26 cellular contexts compared by ENCODE assay signal in the genomic region with DNA sequence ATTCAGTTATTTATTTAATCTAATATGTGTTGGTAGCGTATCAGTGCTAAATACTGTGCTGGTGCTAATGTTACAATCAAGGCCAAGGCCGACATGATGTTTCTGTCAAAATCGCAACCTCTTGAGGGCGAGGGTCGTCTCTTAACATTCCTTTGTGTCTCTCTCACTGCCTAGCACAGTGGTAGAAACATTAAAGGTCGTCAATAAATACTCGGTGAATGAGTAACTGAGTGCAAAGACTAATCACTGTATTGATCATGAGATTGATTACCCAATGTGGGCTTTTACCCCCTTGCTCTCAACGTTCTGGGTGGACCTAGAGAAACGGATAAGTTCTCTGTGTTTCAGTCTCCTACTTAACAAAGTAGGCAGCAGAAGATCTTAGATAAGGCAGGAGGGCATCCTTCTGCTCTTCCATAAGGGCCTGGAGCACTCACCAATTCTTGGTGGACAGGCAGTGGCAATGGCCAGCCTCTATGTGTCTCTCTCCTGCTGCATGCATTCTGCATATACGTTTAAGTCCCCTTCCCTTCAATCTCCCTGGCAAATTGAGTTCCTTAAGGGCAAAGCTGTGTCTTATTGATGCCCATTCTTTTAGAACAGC. TPM values are rescaled to one million over a fixed set of nuclear protein-coding genes. Genes with fewer than 3 reads are reported as not detected.
DNase-seq lines count a peak whose midpoint lies in the region; ATAC-seq, FAIRE-seq and TF ChIP-seq lines count a peak whose summit lies in the region.
"Had no signal": no experiment of that assay in that cellular context is flagged by ENCODE, and none has a peak within 500 bp of the region (broad histone marks: within the 10 kb centered on the region; RNA-seq: fewer than 3 reads in every experiment).

No MANE protein-coding gene starts in this region.

- no peaks in the 10 kb centered on the region for H4K20me1 ChIP-seq in HepG2 (ENCODE audit: insufficient read depth, low read length)
- H4K20me1 ChIP-seq: BLaER1 had no signal

- H3K27me3 Mint-ChIP-seq in natural killer cell (ENCODE audit: low read depth in 2 of 2), result peaks cover 3 to 10% of the 10 kb centered on the region in 2 donors

- FAIRE-seq in HepG2 (lab: Jason Lieb, UNC), result peak; percentile 88
- FAIRE-seq: A204.1, GM12878, GM12892 had no signal

- H3K4me1 ChIP-seq in HepG2 (ENCODE audit: insufficient read depth, low read length) (peaks cover 34% of the 10 kb centered on the region), liver (ENCODE audit: control insufficient read depth in 4 of 4, insufficient read depth in 4 of 4, low read length in 3 of 4) (no peaks in the 10 kb centered on the region), urinary bladder (ENCODE audit: insufficient read depth) (no peaks in the 10 kb centered on the region)
- H3K4me1 ChIP-seq: BE2C had no signal

- no peaks in the 10 kb centered on the region for H3K9me3 Mint-ChIP-seq in natural killer cell

- DNase-seq in HepG2 (ENCODE audit: low spot score), result peak; percentile 20
- DNase-seq in ureter (ENCODE audit: low spot score), result no peak
- DNase-seq in natural killer cell, result no peak
- DNase-seq: 8988T; ACHN; BE2C; C1 segment of cervical spinal cord; CD4-positive, alpha-beta memory T cell; CD4-positive, CD25-positive, alpha-beta regulatory T cell; CD8-positive, alpha-beta memory T cell; COR-L47; DMS 273 treated with DMSO at 0.1 percent for 48 hours; DMS153; DMS53; DMS79; DND-41; EL; GDM1 had no signal

- POLR2A ChIA-PET in HepG2 (lab: Yijun Ruan, JAX), result no interaction called here

- H2AFZ ChIP-seq in HepG2 (ENCODE audit: low read length), result no peak overlapping the region

- no TSS peak for BruUV-seq in HepG2 (replicated peaks; lab: Mats Ljungman, UMichigan)

- H3K4me2 ChIP-seq in HepG2 (ENCODE audit: low read depth, low read length), result peak overlapping the region; percentile 36
- H3K4me2 ChIP-seq: BLaER1 had no signal

- H3K27me3 ChIP-seq in HepG2 (ENCODE audit: control insufficient read depth in 1 of 2, insufficient read depth in 2 of 2, low read length in 2 of 2) (0 out of 5 replicates have a peak, but pooled peaks cover 0 to 1% of the 10 kb centered on the region in 2 experiments), liver (ENCODE audit: control insufficient read depth in 4 of 4, insufficient read depth in 4 of 4, low read length in 3 of 4) (no peaks in the 10 kb centered on the region)
- H3K27me3 ChIP-seq: BE2C, BLaER1 had no signal

- no peaks in the 10 kb centered on the region for H3K79me2 ChIP-seq in HepG2 (ENCODE audit: insufficient read depth, low read length)

- no peak overlapping the region for H3K27ac Mint-ChIP-seq in natural killer cell
- H3K27ac Mint-ChIP-seq: CD14-positive monocyte; CD4-positive, alpha-beta memory T cell; CD4-positive, CD25-positive, alpha-beta regulatory T cell had no signal

- CTCF ChIA-PET in HepG2 (lab: Yijun Ruan, JAX; ENCODE audit: low intra/inter-chr PET ratio, low total read pairs), result no interaction called here

- H3K9ac ChIP-seq in HepG2 (ENCODE audit: insufficient read depth, low read depth, low read length) (no peak overlapping the region), liver (ENCODE audit: low read depth in 1 of 2, low read length in 2 of 2) (no peak overlapping the region)
- H3K9ac ChIP-seq: BLaER1 had no signal

- TF ChIP-seq EP300 in HepG2 (IDR thresholded peaks at IDR 0.05; ENCODE audit: low read depth in 2 of 2, low read length in 2 of 2) (peak in 1 of 2 experiments; percentile 57; a peak in 1 of 4 replicates), HepG2 (CRISPR knock-in tag; IDR thresholded peaks at IDR 0.05; ENCODE audit: borderline replicate concordance) (no peak)

- intact Hi-C loops in HepG2 (cut with micrococcal nuclease; ENCODE audit: unreplicated experiment) (no loop called here), natural killer cell (cut with micrococcal nuclease) (no loop called here)

- WGBS in HepG2 (ENCODE audit: low lambda C conversion rate), result 12% methylated on average over 8 of the region's 10 CpGs
- WGBS in liver, result 57% methylated on average over 10 of the region's 10 CpGs
- 79% methylated on average over 10 of the region's 10 CpGs for WGBS in urinary bladder

- no peak for TF ChIP-seq RAD21 in HepG2 (CRISPR knock-in tag; IDR thresholded peaks at IDR 0.05)
- no peak for TF ChIP-seq RAD21 in liver (IDR thresholded peaks at IDR 0.05)

- H3K4me3 ChIP-seq in HepG2 (replicated peaks in 1 of 3; ENCODE audit: insufficient read depth in 1 of 3, low read depth in 2 of 3, low read length in 3 of 3) (no peak overlapping the region; a peak in 1 of 6 replicates), liver (ENCODE audit: low read depth in 1 of 3, low read length in 3 of 3) (no peak overlapping the region), urinary bladder (ENCODE audit: low read depth, low read length) (no peak overlapping the region)
- H3K4me3 ChIP-seq: BLaER1, GM12878 had no signal

- ATAC-seq in HepG2, result peak; percentile 93
- no peak for ATAC-seq in natural killer cell
- ATAC-seq: GM12878 had no signal

- H3K36me3 Mint-ChIP-seq in natural killer cell, result no peaks in the 10 kb centered on the region
- H3K36me3 Mint-ChIP-seq: CD14-positive monocyte; CD4-positive, alpha-beta memory T cell; CD4-positive, CD25-positive, alpha-beta regulatory T cell; CD8-positive, alpha-beta memory T cell had no signal

- TF ChIP-seq POLR2A in HepG2 (IDR thresholded peaks at IDR 0.05; ENCODE audit: insufficient read depth in 1 of 2, low read depth in 2 of 2, low read length in 2 of 2), result no peak

- H3K9me3 ChIP-seq in HepG2 (ENCODE audit: low read length) (no peaks in the 10 kb centered on the region), liver (ENCODE audit: control insufficient read depth in 4 of 4, low read length in 3 of 4) (no peaks in the 10 kb centered on the region)
- H3K9me3 ChIP-seq: BE2C, BLaER1 had no signal

- H3K27ac ChIP-seq in HepG2 (ENCODE audit: extremely low read length, insufficient read depth, low read length) (peak overlapping the region; percentile 78), liver (ENCODE audit: low read depth in 1 of 2, low read length in 2 of 2) (no peak overlapping the region), urinary bladder (ENCODE audit: low read depth) (peak overlapping the region; percentile 23)
- H3K27ac ChIP-seq: BLaER1 had no signal

- H3K36me3 ChIP-seq in HepG2 (replicated peaks in 1 of 2; ENCODE audit: control insufficient read depth in 1 of 2, insufficient read depth in 2 of 2, low read length in 2 of 2) (no peaks in the 10 kb centered on the region), liver (ENCODE audit: control insufficient read depth in 4 of 4, insufficient read depth in 3 of 4, low read depth in 1 of 4, low read length in 3 of 4) (no peaks in the 10 kb centered on the region), urinary bladder (ENCODE audit: insufficient read depth) (no peaks in the 10 kb centered on the region)
- H3K36me3 ChIP-seq: BE2C, BLaER1 had no signal

- TF ChIP-seq CTCF in HepG2 (CRISPR knock-in tag; IDR thresholded peaks at IDR 0.05), result 0 out of 2 replicates have a peak, but pooled peaks have one; percentile 9
- TF ChIP-seq CTCF in liver (IDR thresholded peaks at IDR 0.05; ENCODE audit: low read depth, low read length, missing input control), result no peak
- no peak for TF ChIP-seq CTCF in natural killer cell (IDR thresholded peaks at IDR 0.05)

- peaks cover 0 to 6% of the 10 kb centered on the region in 2 donors for H3K4me1 Mint-ChIP-seq in natural killer cell
- H3K4me1 Mint-ChIP-seq: CD4-positive, alpha-beta memory T cell; CD4-positive, CD25-positive, alpha-beta regulatory T cell; CD8-positive, alpha-beta memory T cell had no signal

- in situ Hi-C loops in HepG2 (cut with HindIII; ENCODE audit: extremely low pct_ligation_motif_present, low pct_unique_long_range_greater_than_20kb), result no loop called here

- no peak overlapping the region for H3K4me3 Mint-ChIP-seq in natural killer cell
- H3K4me3 Mint-ChIP-seq: CD14-positive monocyte; CD4-positive, alpha-beta memory T cell; CD4-positive, CD25-positive, alpha-beta regulatory T cell; CD8-positive, alpha-beta memory T cell had no signal

RNA-seq across cellular contexts. Expression of gene TMEM255A, which starts 30.1 kb away (rescaled TPM):
- total RNA-seq in HepG2 (2016; rRNA removed; fragmentation: Illumina TruSeq; extraction: Trizol) (0.40 and 0.56 TPM in 2 replicates), liver (not detected), urinary bladder (1.3 TPM), ureter (2.1 TPM), natural killer cell (1 to 10 TPM in 2 of 3 donors, under 1 TPM in 1; 0.66 to 1.5 (median 1.4) TPM)
- total RNA-seq in HepG2 (2016; cell fraction: cytosol; rRNA removed; fragmentation: Illumina TruSeq; extraction: Trizol; ENCODE audit: low read depth), result 0.09 TPM in 1 of 2 replicates, not detected in the other
- 0.32 and 0.62 TPM in 2 replicates for total RNA-seq in HepG2 (2016; cell fraction: insoluble cytoplasmic fraction; rRNA removed; fragmentation: Illumina TruSeq; extraction: Trizol)
- total RNA-seq in HepG2 (2016; cell fraction: membrane; rRNA removed; fragmentation: Illumina TruSeq; extraction: Trizol), result 0.43 and 0.48 TPM in 2 replicates
- total RNA-seq in HepG2 (2016; cell fraction: nucleus; rRNA removed; fragmentation: Illumina TruSeq; extraction: Trizol), result 0.34 and 0.43 TPM in 2 replicates
- polyA plus RNA-seq in HepG2 (2011; rRNA removed) (0.13 TPM in 2 replicates), liver (under 1 TPM in 1 of 2 donors, not detected in 1; 0.08 TPM), urinary bladder (3.2 TPM)
- polyA plus RNA-seq in HepG2 (2011; cell fraction: cytosol; rRNA removed), result 0.09 and 0.13 TPM in 2 replicates
- polyA plus RNA-seq in HepG2 (2011; cell fraction: nucleus; rRNA removed), result 0.03 and 0.10 TPM in 2 replicates
- 0.04 and 0.17 TPM in 2 replicates for polyA plus RNA-seq in HepG2 (2012)
- 0.19 and 0.23 TPM in 2 replicates for polyA plus RNA-seq in HepG2 (2016; cell fraction: cytosol; fragmentation: Illumina TruSeq; extraction: Trizol; ENCODE audit: low read depth)
- 0.99 and 1.5 TPM in 2 replicates for polyA plus RNA-seq in HepG2 (2016; cell fraction: insoluble cytoplasmic fraction; fragmentation: Illumina TruSeq; extraction: Trizol; ENCODE audit: low read depth)
- polyA plus RNA-seq in HepG2 (2016; cell fraction: membrane; fragmentation: Illumina TruSeq; extraction: Trizol; ENCODE audit: low read depth), result 0.65 and 0.84 TPM in 2 replicates
- 0.89 and 1.1 TPM in 2 replicates for polyA plus RNA-seq in HepG2 (2016; cell fraction: nucleus; fragmentation: Illumina TruSeq; extraction: Trizol; ENCODE audit: insufficient read depth, low read depth)
- 0.14 TPM in 1 of 2 replicates, not detected in the other for polyA minus RNA-seq in HepG2 (2011; rRNA and poly(A)+ RNA removed; ENCODE audit: low replicate concordance)
- polyA minus RNA-seq in HepG2 (2011; cell fraction: cytosol; rRNA and poly(A)+ RNA removed), result 0.18 TPM in 1 of 2 replicates, not detected in the other
- 0.25 and 0.39 TPM in 2 replicates for polyA minus RNA-seq in HepG2 (2011; cell fraction: nucleus; rRNA and poly(A)+ RNA removed)
- total RNA-seq: CD4-positive, CD25-positive, alpha-beta regulatory T cell; G401 had no signal

RNA-seq across cellular contexts. Expression of gene ZBTB33, which starts 30.5 kb away (rescaled TPM):
- 20.2 and 36.2 TPM in 2 replicates for total RNA-seq in HepG2 (2016; rRNA removed; fragmentation: Illumina TruSeq; extraction: Trizol)
- total RNA-seq in HepG2 (2016; cell fraction: cytosol; rRNA removed; fragmentation: Illumina TruSeq; extraction: Trizol; ENCODE audit: low read depth), result 1.4 and 1.7 TPM in 2 replicates
- total RNA-seq in HepG2 (2016; cell fraction: insoluble cytoplasmic fraction; rRNA removed; fragmentation: Illumina TruSeq; extraction: Trizol), result 19.7 and 35.0 TPM in 2 replicates
- total RNA-seq in HepG2 (2016; cell fraction: membrane; rRNA removed; fragmentation: Illumina TruSeq; extraction: Trizol), result 7.5 and 8.5 TPM in 2 replicates
- 20.0 and 21.0 TPM in 2 replicates for total RNA-seq in HepG2 (2016; cell fraction: nucleus; rRNA removed; fragmentation: Illumina TruSeq; extraction: Trizol)
- 5.7 and 6.5 TPM in 2 replicates for polyA plus RNA-seq in HepG2 (2011; rRNA removed)
- polyA plus RNA-seq in HepG2 (2011; cell fraction: cytosol; rRNA removed), result 2.2 and 4.1 TPM in 2 replicates
- 3.3 and 6.2 TPM in 2 replicates for polyA plus RNA-seq in HepG2 (2011; cell fraction: nucleus; rRNA removed)
- 10.2 and 10.9 TPM in 2 replicates for polyA plus RNA-seq in HepG2 (2012)
- 0.65 and 0.86 TPM in 2 replicates for polyA plus RNA-seq in HepG2 (2016; cell fraction: cytosol; fragmentation: Illumina TruSeq; extraction: Trizol; ENCODE audit: low read depth)
- 29.1 and 30.2 TPM in 2 replicates for polyA plus RNA-seq in HepG2 (2016; cell fraction: insoluble cytoplasmic fraction; fragmentation: Illumina TruSeq; extraction: Trizol; ENCODE audit: low read depth)
- 3.3 and 4.2 TPM in 2 replicates for polyA plus RNA-seq in HepG2 (2016; cell fraction: membrane; fragmentation: Illumina TruSeq; extraction: Trizol; ENCODE audit: low read depth)
- polyA plus RNA-seq in HepG2 (2016; cell fraction: nucleus; fragmentation: Illumina TruSeq; extraction: Trizol; ENCODE audit: insufficient read depth, low read depth), result 20.6 and 21.7 TPM in 2 replicates
- polyA minus RNA-seq in HepG2 (2011; rRNA and poly(A)+ RNA removed; ENCODE audit: low replicate concordance), result 7.5 and 15.3 TPM in 2 replicates
- 13.4 and 17.0 TPM in 2 replicates for polyA minus RNA-seq in HepG2 (2011; cell fraction: cytosol; rRNA and poly(A)+ RNA removed)
- polyA minus RNA-seq in HepG2 (2011; cell fraction: nucleus; rRNA and poly(A)+ RNA removed), result 12.9 and 15.8 TPM in 2 replicates
- 10 to 100 TPM; 15.4 to 18.1 TPM for total RNA-seq in liver
- polyA plus RNA-seq in liver, result 1 to 10 TPM; 6.1 to 7.7 TPM
- 28.1 TPM for total RNA-seq in urinary bladder
- 4.9 TPM for polyA plus RNA-seq in urinary bladder
- total RNA-seq in ureter, result 15.2 TPM
- 10 to 100 TPM; 28.6 to 33.3 (median 29.2) TPM for total RNA-seq in natural killer cell

Comparison
In these comparisons a context has a peak if more than half of its experiments do, and no peak if none do; other contexts are left out.
1. H3K27ac ChIP-seq: peak in HepG2 (single experiment) and urinary bladder (single experiment); none in liver (0 of 2).